ENCODE assay signal across 9 cellular contexts in the genomic region with DNA sequence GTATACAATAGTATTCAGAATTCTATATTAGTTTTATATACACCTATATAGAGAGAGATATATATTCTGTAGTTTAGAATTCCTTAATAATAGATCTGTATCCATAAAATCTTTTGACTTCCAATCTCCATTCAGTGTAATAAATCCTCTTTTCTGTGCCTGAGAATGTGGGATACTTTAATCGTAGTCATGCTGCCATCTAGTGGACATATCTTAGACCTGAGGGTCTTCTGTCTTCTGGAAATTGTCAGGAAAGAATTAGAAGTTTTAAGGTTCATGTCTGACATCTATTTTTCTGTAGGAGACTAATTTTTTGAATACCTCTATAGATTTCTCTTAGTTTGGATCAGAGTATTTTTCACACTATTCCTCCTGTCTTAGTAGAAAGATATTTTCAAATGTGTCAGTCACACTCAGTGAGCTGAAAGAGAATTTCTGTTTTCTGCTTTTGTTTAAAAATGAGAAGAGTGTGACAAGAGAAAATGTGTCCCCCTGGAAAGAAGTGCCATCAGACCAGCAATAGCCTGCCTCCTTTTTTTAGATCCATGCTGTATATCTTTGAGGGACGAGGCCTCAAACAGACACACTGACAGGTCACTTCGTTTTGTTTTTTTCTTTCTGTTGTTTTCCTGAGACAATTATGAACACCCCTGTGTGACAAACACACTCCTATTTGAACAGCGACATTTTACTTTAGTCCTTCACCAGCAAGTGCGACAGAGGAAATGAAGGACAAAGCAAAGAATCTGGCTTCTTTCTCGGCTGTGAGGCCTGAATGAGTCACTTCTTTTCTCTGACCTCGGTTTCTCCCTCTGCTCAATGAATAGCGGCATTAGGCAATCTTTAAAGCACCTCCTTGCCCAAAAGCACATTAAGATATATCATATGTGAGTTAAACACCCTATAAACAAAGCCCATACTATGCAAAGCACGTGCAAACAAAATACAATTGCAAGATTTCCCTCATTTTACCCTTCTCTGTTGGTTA.
DNase-seq lines count a peak whose midpoint lies in the region; ATAC-seq and TF ChIP-seq lines count a peak whose summit lies in the region.
"Had no signal": no experiment of that assay in that cellular context is flagged by ENCODE, and none has a peak within 500 bp of the region (broad histone marks: within the 10 kb centered on the region; RNA-seq: fewer than 3 reads in every experiment).

No MANE protein-coding gene starts in this region.

- TF ChIP-seq EP300 in SK-N-SH (IDR thresholded peaks at IDR 0.05; ENCODE audit: borderline replicate concordance in 1 of 2, low read depth in 1 of 2, low read length in 1 of 2): no peak

- 17% methylated on average over 9 of the region's 9 CpGs for WGBS in SK-N-SH (ENCODE audit: low lambda C conversion rate)

- H3K9me3 ChIP-seq in SK-N-SH: no peaks in the 10 kb centered on the region

- CTCF ChIA-PET in SK-N-SH (lab: Yijun Ruan, JAX): interaction anchor here (0.6 to 5.5 kb wide), 21 partner anchors 9 to 348 kb away, joined by 3 to 69 read pairs (median 4); no protein-coding TSS in a partner anchor

- no peak overlapping the region for H3K9ac ChIP-seq in SK-N-SH

- H3K4me2 ChIP-seq in SK-N-SH: no peak overlapping the region

- TF ChIP-seq CTCF in SK-N-SH (IDR thresholded peaks at IDR 0.05) (peak; percentile 84), fibroblast of villous mesenchyme (IDR thresholded peaks at IDR 0.05; ENCODE audit: insufficient read depth, low read depth, low read length) (peak; percentile 65)

- no peaks in the 10 kb centered on the region for H3K9me2 ChIP-seq in SK-N-SH

- peak; percentile 48 for DNase-seq in D341Med (ENCODE audit: low spot score)
- peak; percentile 56 for DNase-seq in NCI-H1092 treated with DMSO at 0.1 percent for 48 hours (lab: John Stamatoyannopoulos, UW)
- peak; percentile 35 for DNase-seq in SK-N-SH
- peak; percentile 50 for DNase-seq in fibroblast of villous mesenchyme (ENCODE audit: low read depth)
- DNase-seq in retina: peak; percentile 16
- no peak for DNase-seq in UCSD-AML1 (lab: John Stamatoyannopoulos, UW; ENCODE audit: unreplicated experiment)

- H2AFZ ChIP-seq in SK-N-SH (ENCODE audit: low read depth): no peak overlapping the region

- H3K79me2 ChIP-seq in SK-N-SH (ENCODE audit: insufficient read depth): no peaks in the 10 kb centered on the region

- H3K4me1 ChIP-seq in SK-N-SH (ENCODE audit: control insufficient read depth in 1 of 2, insufficient read depth in 2 of 2, low read depth in 1 of 2, low read length in 1 of 2): no peaks in the 10 kb centered on the region; a peak in 1 of 4 replicates

- POLR2A ChIA-PET in SK-N-SH (lab: Yijun Ruan, JAX): no interaction called here

- no peaks in the 10 kb centered on the region for H4K20me1 ChIP-seq in SK-N-SH (ENCODE audit: insufficient read depth)

- ATAC-seq in GM21423 (IDR thresholded peaks at IDR 0.05; ENCODE audit: unreplicated experiment) (peak; percentile 54), HG03520 (IDR thresholded peaks at IDR 0.05; ENCODE audit: unreplicated experiment) (no peak)

- H3K27me3 ChIP-seq in SK-N-SH (ENCODE audit: insufficient read depth): no peaks in the 10 kb centered on the region

- H3K27ac ChIP-seq in SK-N-SH (ENCODE audit: low read depth in 2 of 2, low read length in 1 of 2): no peak overlapping the region
- H3K27ac ChIP-seq: skin epidermis had no signal

- peak; percentile 78 for TF ChIP-seq RAD21 in SK-N-SH (IDR thresholded peaks at IDR 0.05; ENCODE audit: low read length)

- H3K36me3 ChIP-seq in SK-N-SH (replicated peaks in 1 of 2; ENCODE audit: control insufficient read depth in 1 of 2, insufficient read depth in 2 of 2, low read length in 1 of 2): no peaks in the 10 kb centered on the region

- H3F3A ChIP-seq in SK-N-SH (replicated peaks; ENCODE audit: insufficient read depth): no peaks in the 10 kb centered on the region

- H3K4me3 ChIP-seq in SK-N-SH (ENCODE audit: low read depth in 2 of 2, low read length in 1 of 2): no peak overlapping the region
- no peak overlapping the region for H3K4me3 ChIP-seq in fibroblast of villous mesenchyme (ENCODE audit: low read depth, low read length)
- H3K4me3 ChIP-seq: skin epidermis had no signal

TF ChIP-seq in SK-N-SH, 30 proteins besides CTCF, POLR2A, EP300 and RAD21:
- TF ChIP-seq, protein P1, sequence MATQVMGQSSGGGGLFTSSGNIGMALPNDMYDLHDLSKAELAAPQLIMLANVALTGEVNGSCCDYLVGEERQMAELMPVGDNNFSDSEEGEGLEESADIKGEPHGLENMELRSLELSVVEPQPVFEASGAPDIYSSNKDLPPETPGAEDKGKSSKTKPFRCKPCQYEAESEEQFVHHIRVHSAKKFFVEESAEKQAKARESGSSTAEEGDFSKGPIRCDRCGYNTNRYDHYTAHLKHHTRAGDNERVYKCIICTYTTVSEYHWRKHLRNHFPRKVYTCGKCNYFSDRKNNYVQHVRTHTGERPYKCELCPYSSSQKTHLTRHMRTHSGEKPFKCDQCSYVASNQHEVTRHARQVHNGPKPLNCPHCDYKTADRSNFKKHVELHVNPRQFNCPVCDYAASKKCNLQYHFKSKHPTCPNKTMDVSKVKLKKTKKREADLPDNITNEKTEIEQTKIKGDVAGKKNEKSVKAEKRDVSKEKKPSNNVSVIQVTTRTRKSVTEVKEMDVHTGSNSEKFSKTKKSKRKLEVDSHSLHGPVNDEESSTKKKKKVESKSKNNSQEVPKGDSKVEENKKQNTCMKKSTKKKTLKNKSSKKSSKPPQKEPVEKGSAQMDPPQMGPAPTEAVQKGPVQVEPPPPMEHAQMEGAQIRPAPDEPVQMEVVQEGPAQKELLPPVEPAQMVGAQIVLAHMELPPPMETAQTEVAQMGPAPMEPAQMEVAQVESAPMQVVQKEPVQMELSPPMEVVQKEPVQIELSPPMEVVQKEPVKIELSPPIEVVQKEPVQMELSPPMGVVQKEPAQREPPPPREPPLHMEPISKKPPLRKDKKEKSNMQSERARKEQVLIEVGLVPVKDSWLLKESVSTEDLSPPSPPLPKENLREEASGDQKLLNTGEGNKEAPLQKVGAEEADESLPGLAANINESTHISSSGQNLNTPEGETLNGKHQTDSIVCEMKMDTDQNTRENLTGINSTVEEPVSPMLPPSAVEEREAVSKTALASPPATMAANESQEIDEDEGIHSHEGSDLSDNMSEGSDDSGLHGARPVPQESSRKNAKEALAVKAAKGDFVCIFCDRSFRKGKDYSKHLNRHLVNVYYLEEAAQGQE (IDR thresholded peaks at IDR 0.05; ENCODE audit: low read depth, low read length): no peak
- TF ChIP-seq SMC3 (IDR thresholded peaks at IDR 0.05; ENCODE audit: low read depth, low read length) (peak; percentile 24), TEAD4 (IDR thresholded peaks at IDR 0.05; ENCODE audit: borderline replicate concordance, insufficient read depth) (no peak)
